Comparison of ENCODE assay signal across 28 cellular contexts in the genomic region with DNA sequence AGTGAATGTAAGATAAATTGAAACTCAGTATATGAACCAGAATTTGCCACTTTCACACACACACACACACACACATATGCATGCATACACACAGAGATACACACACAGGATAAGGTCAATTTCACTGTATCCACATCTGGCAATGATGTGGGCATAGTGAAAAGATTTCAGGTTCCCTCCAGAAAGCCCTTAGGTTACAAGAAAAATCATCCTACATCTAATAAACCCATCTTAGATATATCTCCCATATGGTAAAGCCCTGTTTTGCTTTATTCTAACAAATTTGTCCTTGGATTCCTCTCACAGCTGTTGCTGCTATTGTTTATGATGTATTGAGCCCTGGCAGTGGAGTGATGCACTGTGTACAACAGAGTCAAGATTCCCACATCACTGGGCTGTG. TPM values are rescaled to one million over a fixed set of nuclear protein-coding genes. Genes with fewer than 3 reads are reported as not detected.
"Had no signal": no experiment of that assay in that cellular context is flagged by ENCODE, and none has a peak within 500 bp of the region (broad histone marks: within the 10 kb centered on the region; RNA-seq: fewer than 3 reads in every experiment).

No MANE protein-coding gene starts in this region.

- H3K36me3 ChIP-seq: stomach, suprapubic skin, thoracic aorta, thyroid gland, tibial artery, tibial nerve, transverse colon, upper lobe of left lung, upper lobe of right lung, uterus, vagina had no signal

- H3K27me3 ChIP-seq: testis, thyroid gland, transverse colon, upper lobe of left lung, uterus, vagina had no signal

- ATAC-seq: stimulated activated effector memory CD8-positive, alpha-beta T cell treated with anti-CD3 and anti-CD28 coated beads, Interleukin-12 subunit alpha, Interleukin-12 subunit beta, amount 100 ng/mL, for 72 hours; stimulated activated memory B cell treated with anti-CD40 and anti-IgM and Interleukin-4, amounts not matched to agents 10 μg/mL and 1 μg/mL and 100 μg/mL, for 72 hours; stimulated activated naive B cell treated with anti-CD40 and anti-IgM and Interleukin-4, amounts not matched to agents 10 μg/mL and 1 μg/mL and 100 μg/mL, for 72 hours; stimulated activated naive CD8-positive, alpha-beta T cell treated with anti-CD3 and anti-CD28 coated beads, Interleukin-15, amount 100 ng/mL, for 72 hours; stimulated activated naive CD8-positive, alpha-beta T cell treated with anti-CD3 and anti-CD28 coated beads, Interleukin-15, Interleukin-2, amounts not matched to agents 100 U/mL and 50 U/mL, for 24 hours; upper lobe of right lung had no signal

- H3K9me3 ChIP-seq: stomach, suprapubic skin, testis, thoracic aorta, thyroid gland, tibial artery, tibial nerve, transverse colon, upper lobe of left lung, upper lobe of right lung, uterus, vagina had no signal

- DNase-seq: stimulated activated CD4-positive, alpha-beta T cell treated with anti-CD3 and anti-CD28 coated beads, Interleukin-2, amount 100 ng/mL, for 48 hours; stimulated activated CD4-positive, alpha-beta T cell treated with anti-CD3 and anti-CD28 coated beads, Interleukin-4, amount 100 ng/mL, for 1 hour; stimulated activated CD4-positive, alpha-beta T cell treated with anti-CD3 and anti-CD28 coated beads, Interleukin-4, amount 100 ng/mL, for 24 hours; stimulated activated CD4-positive, alpha-beta T cell treated with anti-CD3 and anti-CD28 coated beads, Interleukin-4, amount 100 ng/mL, for 4 hours; stimulated activated CD8-positive, alpha-beta memory T cell treated with anti-CD3 and anti-CD28 coated beads, Interleukin-4, amount 100 ng/mL, for 48 hours; stimulated activated naive B cell treated with anti-CD40 and anti-IgM and Interleukin-4, amounts not matched to agents 10 μg/mL and 1 μg/mL and 100 μg/mL, for 72 hours; stimulated activated naive CD4-positive, alpha-beta T cell; stimulated activated naive CD4-positive, alpha-beta T cell treated with Interleukin-2 at 50 U/mL for 16 hours; stimulated activated naive CD8-positive, alpha-beta T cell treated with anti-CD3 and anti-CD28 coated beads, Interleukin-15, amount 100 ng/mL, for 72 hours; stimulated activated naive CD8-positive, alpha-beta T cell treated with anti-CD3 and anti-CD28 coated beads, Interleukin-15, Interleukin-2, amounts not matched to agents 100 U/mL and 50 U/mL, for 24 hours; stomach; substantia nigra; testis; thyroid gland; tibial artery; transverse colon; trophoblast cell; upper lobe of left lung; upper lobe of right lung; uterus had no signal

- H3K27ac ChIP-seq: stomach, suprapubic skin, testis, thoracic aorta, thyroid gland, tibial artery, tibial nerve, transverse colon, upper lobe of left lung, upper lobe of right lung, uterus, vagina had no signal

- H3K4me1 ChIP-seq: stomach, suprapubic skin, testis, thyroid gland, transverse colon, upper lobe of left lung, upper lobe of right lung, uterus, vagina had no signal

- H3K4me3 ChIP-seq: stomach, suprapubic skin, testis, thoracic aorta, thyroid gland, tibial artery, tibial nerve, transverse colon, upper lobe of left lung, upper lobe of right lung, uterus, vagina had no signal

RNA-seq across cellular contexts. Expression of a gene that starts 27.9 kb away (rescaled TPM):
- total RNA-seq: stomach, subcutaneous adipose tissue, thoracic aorta, tibial nerve, transverse colon, upper lobe of left lung, upper lobe of right lung, ureter, vagina had no signal

RNA-seq across cellular contexts. Expression of a gene that starts 47.2 kb away (rescaled TPM):
- total RNA-seq: transverse colon, upper lobe of left lung, upper lobe of right lung, ureter had no signal
